35 cellular contexts compared by ENCODE assay signal in genomic region chr4:3424522-3425095, GRCh38. TPM values are rescaled to one million over a fixed set of nuclear protein-coding genes. Genes with fewer than 3 reads are reported as not detected.
"Had no signal": no experiment of that assay in that cellular context is flagged by ENCODE, and none has a peak within 500 bp of the region (broad histone marks: within the 10 kb centered on the region; RNA-seq: fewer than 3 reads in every experiment).

No MANE protein-coding gene starts in this region.

- H3K36me3 ChIP-seq: neural progenitor cell, neutrophil, transverse colon, uterus had no signal

- H3K4me3 ChIP-seq: neural progenitor cell, pancreas, prostate gland, right atrium auricular region, right lobe of liver, sigmoid colon, skin epidermis, smooth muscle cell, spleen, suprapubic skin, testis, tibial artery, transverse colon, upper lobe of right lung, uterus had no signal

- H3K4me1 ChIP-seq: neural progenitor cell, pancreas, prostate gland, right atrium auricular region, sigmoid colon, spleen, suprapubic skin, testis, tibial artery, transverse colon, upper lobe of right lung, uterus had no signal

- H3K9me3 Mint-ChIP-seq: naive thymus-derived CD4-positive, alpha-beta T cell; natural killer cell; nephron; neural progenitor cell; stimulated activated memory B cell treated with anti-CD40 and anti-IgM and Interleukin-4, amounts not matched to agents 10 μg/mL and 1 μg/mL and 100 μg/mL, for 72 hours; stimulated activated naive CD8-positive, alpha-beta T cell treated with anti-CD3 and anti-CD28 coated beads, Interleukin-15, amount 100 ng/mL, for 72 hours; type B pancreatic cell had no signal

- H2AFZ ChIP-seq: neural progenitor cell had no signal

- H3K27me3 Mint-ChIP-seq: naive thymus-derived CD4-positive, alpha-beta T cell; stimulated activated memory B cell treated with anti-CD40 and anti-IgM and Interleukin-4, amounts not matched to agents 10 μg/mL and 1 μg/mL and 100 μg/mL, for 72 hours; stimulated activated naive CD8-positive, alpha-beta T cell treated with anti-CD3 and anti-CD28 coated beads, Interleukin-15, amount 100 ng/mL, for 72 hours; type B pancreatic cell had no signal

- H3K9me3 ChIP-seq: neutrophil, pancreas, prostate gland, right atrium auricular region, right lobe of liver, sigmoid colon, spleen, suprapubic skin, testis, tibial artery, transverse colon, upper lobe of right lung, uterus had no signal

- DNase-seq: naive thymus-derived CD4-positive, alpha-beta T cell; natural killer cell; nucleus accumbens; retina; sigmoid colon; spleen; stimulated activated CD4-positive, alpha-beta T cell treated with anti-CD3 and anti-CD28 coated beads, Interleukin-12 subunit alpha, Interleukin-12 subunit beta, amount 100 ng/mL, for 4 hours; stimulated activated CD4-positive, alpha-beta T cell treated with anti-CD3 and anti-CD28 coated beads, Interleukin-1b, Interleukin-23, amount 100 ng/mL, for 48 hours; stimulated activated CD4-positive, alpha-beta T cell treated with anti-CD3 and anti-CD28 coated beads, Interleukin-4, amount 100 ng/mL, for 1 hour; stimulated activated CD4-positive, alpha-beta T cell treated with anti-CD3 and anti-CD28 coated beads, Interleukin-4, amount 100 ng/mL, for 4 hours; stimulated activated CD8-positive, alpha-beta memory T cell treated with anti-CD3 and anti-CD28 coated beads, Interleukin-4, amount 100 ng/mL, for 48 hours; stimulated activated naive CD4-positive, alpha-beta T cell; stimulated activated naive CD8-positive, alpha-beta T cell treated with anti-CD3 and anti-CD28 coated beads, Interleukin-15, amount 100 ng/mL, for 72 hours; stimulated activated naive CD8-positive, alpha-beta T cell treated with anti-CD3 and anti-CD28 coated beads, Interleukin-15, Interleukin-2, amounts not matched to agents 100 U/mL and 50 U/mL, for 24 hours; substantia nigra; testis; tibial artery; transverse colon; upper lobe of right lung; uterus had no signal

- H3K36me3 Mint-ChIP-seq: natural killer cell; stimulated activated memory B cell treated with anti-CD40 and anti-IgM and Interleukin-4, amounts not matched to agents 10 μg/mL and 1 μg/mL and 100 μg/mL, for 72 hours had no signal

- H3K4me3 Mint-ChIP-seq: naive thymus-derived CD4-positive, alpha-beta T cell; natural killer cell; nephron; neural progenitor cell; stimulated activated memory B cell treated with anti-CD40 and anti-IgM and Interleukin-4, amounts not matched to agents 10 μg/mL and 1 μg/mL and 100 μg/mL, for 72 hours; stimulated activated naive CD8-positive, alpha-beta T cell treated with anti-CD3 and anti-CD28 coated beads, Interleukin-15, amount 100 ng/mL, for 72 hours; type B pancreatic cell had no signal

- ATAC-seq: naive thymus-derived CD4-positive, alpha-beta T cell; natural killer cell; pancreas; right lobe of liver; stimulated activated memory B cell treated with anti-CD40 and anti-IgM and Interleukin-4, amounts not matched to agents 10 μg/mL and 1 μg/mL and 100 μg/mL, for 72 hours; stimulated activated naive CD8-positive, alpha-beta T cell treated with anti-CD3 and anti-CD28 coated beads, Interleukin-15, Interleukin-2, amounts not matched to agents 100 U/mL and 50 U/mL, for 24 hours; upper lobe of right lung had no signal

- H3K27ac Mint-ChIP-seq: naive thymus-derived CD4-positive, alpha-beta T cell; natural killer cell; nephron; neural progenitor cell; stimulated activated memory B cell treated with anti-CD40 and anti-IgM and Interleukin-4, amounts not matched to agents 10 μg/mL and 1 μg/mL and 100 μg/mL, for 72 hours; type B pancreatic cell had no signal

- H3K4me2 ChIP-seq: neural progenitor cell, smooth muscle cell had no signal

- H3K4me1 Mint-ChIP-seq: naive thymus-derived CD4-positive, alpha-beta T cell; natural killer cell; nephron; stimulated activated naive CD8-positive, alpha-beta T cell treated with anti-CD3 and anti-CD28 coated beads, Interleukin-15, amount 100 ng/mL, for 72 hours had no signal

- H3K27ac ChIP-seq: neural progenitor cell, neutrophil, pancreas, prostate gland, right atrium auricular region, right lobe of liver, sigmoid colon, skin epidermis, spleen, suprapubic skin, testis, tibial artery, transverse colon, upper lobe of right lung, uterus had no signal

- FAIRE-seq: pancreas had no signal

- H3K9ac ChIP-seq: neural progenitor cell had no signal

- H3K27me3 ChIP-seq: neural progenitor cell, neutrophil, pancreas, right atrium auricular region, right lobe of liver, sigmoid colon, spleen, suprapubic skin, testis, tibial artery, transverse colon, upper lobe of right lung, uterus had no signal

RNA-seq across cellular contexts. Expression of gene HGFAC, which starts 17.2 kb away (rescaled TPM):
- total RNA-seq: omental fat pad, pulmonary artery endothelial cell, right atrium auricular region, suprapubic skin, transverse colon had no signal
- polyA plus RNA-seq: naive thymus-derived CD4-positive, alpha-beta T cell; smooth muscle cell had no signal

RNA-seq across cellular contexts. Expression of gene DOK7, which starts 38.5 kb away (rescaled TPM):
- total RNA-seq: naive thymus-derived CD4-positive, alpha-beta T cell; omental fat pad; osteocyte; smooth muscle cell had no signal
- polyA plus RNA-seq: naive thymus-derived CD4-positive, alpha-beta T cell; smooth muscle cell had no signal
